Comparison of ENCODE assay signal across 11 cellular contexts in genomic region chr15:79872358-79873017, GRCh38. TPM values are rescaled to one million over a fixed set of nuclear protein-coding genes. Genes with fewer than 3 reads are reported as not detected.
DNase-seq lines count a peak whose midpoint lies in the region; ATAC-seq and TF ChIP-seq lines count a peak whose summit lies in the region.
"Had no signal": no experiment of that assay in that cellular context is flagged by ENCODE, and none has a peak within 500 bp of the region (broad histone marks: within the 10 kb centered on the region; RNA-seq: fewer than 3 reads in every experiment).

No MANE protein-coding gene starts in this region.

- CTCF ChIA-PET in activated naive CD4-positive, alpha-beta T cell treated with anti-CD3 and anti-CD28 coated beads for 36 hours (lab: Charles Lee) = interaction anchor here (1.3 kb wide), 1 partner anchor 19 kb away, joined by 7 read pairs; no protein-coding TSS in a partner anchor

- H3K4me1 ChIP-seq in prostate gland (replicated peaks) = no peaks in the 10 kb centered on the region
- H3K4me1 ChIP-seq: suprapubic skin had no signal

- peaks cover 20% of the 10 kb centered on the region for H3K9me3 Mint-ChIP-seq in activated naive CD4-positive, alpha-beta T cell treated with anti-CD3 and anti-CD28 coated beads for 36 hours
- H3K9me3 Mint-ChIP-seq in T-helper 2 cell treated with Interferon-gamma antibody and Interleukin-4, amounts not matched to agents 5 μg/mL and 100 μg/mL, for 36 hours = peaks cover 44% of the 10 kb centered on the region

- H3K9me3 ChIP-seq in prostate gland = no peaks in the 10 kb centered on the region

- no peak overlapping the region for H3K4me3 ChIP-seq in epithelial cell of esophagus (ENCODE audit: low read length)
- H3K4me3 ChIP-seq in prostate gland = no peak overlapping the region
- H3K4me3 ChIP-seq: body of pancreas, suprapubic skin had no signal

- H3K27me3 Mint-ChIP-seq in activated naive CD4-positive, alpha-beta T cell treated with anti-CD3 and anti-CD28 coated beads for 36 hours (ENCODE audit: low read depth) = no peaks in the 10 kb centered on the region
- no peaks in the 10 kb centered on the region for H3K27me3 Mint-ChIP-seq in T-helper 2 cell treated with Interferon-gamma antibody and Interleukin-4, amounts not matched to agents 5 μg/mL and 100 μg/mL, for 36 hours (ENCODE audit: low read depth)

- TF ChIP-seq CTCF in epithelial cell of esophagus (IDR thresholded peaks at IDR 0.05; ENCODE audit: insufficient read depth, low read depth, low read length, missing control alignments) (no peak), prostate gland (IDR thresholded peaks at IDR 0.05) (no peak)

- peaks cover 24% of the 10 kb centered on the region for H3K4me1 Mint-ChIP-seq in activated naive CD4-positive, alpha-beta T cell treated with anti-CD3 and anti-CD28 coated beads for 36 hours (ENCODE audit: low read depth)
- peaks cover 17% of the 10 kb centered on the region for H3K4me1 Mint-ChIP-seq in T-helper 2 cell treated with Interferon-gamma antibody and Interleukin-4, amounts not matched to agents 5 μg/mL and 100 μg/mL, for 36 hours (ENCODE audit: low read depth)

- no peak overlapping the region for H3K27ac ChIP-seq in prostate gland
- H3K27ac ChIP-seq: suprapubic skin had no signal

- DNase-seq in activated naive CD4-positive, alpha-beta T cell treated with anti-CD3 and anti-CD28 coated beads for 36 hours = peak; percentile 43
- DNase-seq in activated naive CD4-positive, alpha-beta T cell (lab: John Stamatoyannopoulos, UW) = no peak
- DNase-seq in T-helper 2 cell treated with Interferon-gamma antibody and Interleukin-4, amounts not matched to agents 5 μg/mL and 100 μg/mL, for 36 hours (ENCODE audit: low spot score) = peak; percentile 15
- DNase-seq in epithelial cell of esophagus (ENCODE audit: low read depth) = peak; percentile 55
- DNase-seq in stimulated activated naive CD8-positive, alpha-beta T cell treated with anti-CD3 and anti-CD28 coated beads, Interleukin-15, Interleukin-2, amounts not matched to agents 100 U/mL and 50 U/mL, for 24 hours = peak; percentile 10
- DNase-seq in GM03348 (ENCODE audit: low spot score) = no peak
- no peak for DNase-seq in erythroblast (lab: John Stamatoyannopoulos, UW)
- DNase-seq in prostate gland (ENCODE audit: low spot score) = no peak
- DNase-seq: NCI-H146 had no signal

- no peaks in the 10 kb centered on the region for H3K27me3 ChIP-seq in prostate gland (replicated peaks; ENCODE audit: insufficient read depth)
- H3K27me3 ChIP-seq: body of pancreas, suprapubic skin had no signal

- TF ChIP-seq POLR2A in erythroblast (IDR thresholded peaks at IDR 0.05; ENCODE audit: low read length) (no peak), prostate gland (IDR thresholded peaks at IDR 0.05) (no peak)

- peak; percentile 57 for ATAC-seq in stimulated activated naive CD8-positive, alpha-beta T cell treated with anti-CD3 and anti-CD28 coated beads, Interleukin-15, Interleukin-2, amounts not matched to agents 100 U/mL and 50 U/mL, for 24 hours
- ATAC-seq: body of pancreas had no signal

- H3K36me3 ChIP-seq in prostate gland = peaks cover 0 to 5% of the 10 kb centered on the region in 2 donors

- intact Hi-C loops in activated naive CD4-positive, alpha-beta T cell treated with anti-CD3 and anti-CD28 coated beads for 36 hours (cut with micrococcal nuclease) = no loop called here
- intact Hi-C loops in prostate gland (cut with DNase I) = no loop called here

- WGBS in prostate gland = 86% methylated on average over 8 of the region's 8 CpGs

- H3K36me3 Mint-ChIP-seq in activated naive CD4-positive, alpha-beta T cell treated with anti-CD3 and anti-CD28 coated beads for 36 hours (ENCODE audit: low read depth) = peaks cover 65% of the 10 kb centered on the region
- H3K36me3 Mint-ChIP-seq in T-helper 2 cell treated with Interferon-gamma antibody and Interleukin-4, amounts not matched to agents 5 μg/mL and 100 μg/mL, for 36 hours (ENCODE audit: low read depth) = peaks cover 70% of the 10 kb centered on the region

- no peak overlapping the region for H3K4me3 Mint-ChIP-seq in activated naive CD4-positive, alpha-beta T cell treated with anti-CD3 and anti-CD28 coated beads for 36 hours
- H3K4me3 Mint-ChIP-seq in T-helper 2 cell treated with Interferon-gamma antibody and Interleukin-4, amounts not matched to agents 5 μg/mL and 100 μg/mL, for 36 hours = peak overlapping the region; percentile 38

- H3K27ac Mint-ChIP-seq in activated naive CD4-positive, alpha-beta T cell treated with anti-CD3 and anti-CD28 coated beads for 36 hours = no peak overlapping the region
- H3K27ac Mint-ChIP-seq in T-helper 2 cell treated with Interferon-gamma antibody and Interleukin-4, amounts not matched to agents 5 μg/mL and 100 μg/mL, for 36 hours = peak overlapping the region; percentile 41

RNA-seq across cellular contexts. Expression of gene MTHFS, which starts 24.3 kb away (rescaled TPM):
- 10 to 100 TPM; 44.8 to 47.0 TPM for total RNA-seq in activated naive CD4-positive, alpha-beta T cell treated with anti-CD3 and anti-CD28 coated beads for 36 hours
- total RNA-seq in prostate gland = 10 to 100 TPM; 28.7 to 55.1 TPM

Comparison
In these comparisons a context has a peak if more than half of its experiments do, and no peak if none do; other contexts are left out.
1. DNase-seq: peak in activated naive CD4-positive, alpha-beta T cell treated with anti-CD3 and anti-CD28 coated beads for 36 hours (single experiment), T-helper 2 cell treated with Interferon-gamma antibody and Interleukin-4, amounts not matched to agents 5 μg/mL and 100 μg/mL, for 36 hours (single experiment), epithelial cell of esophagus (single experiment) and stimulated activated naive CD8-positive, alpha-beta T cell treated with anti-CD3 and anti-CD28 coated beads, Interleukin-15, Interleukin-2, amounts not matched to agents 100 U/mL and 50 U/mL, for 24 hours (single experiment); none in activated naive CD4-positive, alpha-beta T cell (0 of 4), GM03348 (single experiment), erythroblast (0 of 2) and prostate gland (single experiment).